ENCODE assay signal across 8 cellular contexts in the genomic region with DNA sequence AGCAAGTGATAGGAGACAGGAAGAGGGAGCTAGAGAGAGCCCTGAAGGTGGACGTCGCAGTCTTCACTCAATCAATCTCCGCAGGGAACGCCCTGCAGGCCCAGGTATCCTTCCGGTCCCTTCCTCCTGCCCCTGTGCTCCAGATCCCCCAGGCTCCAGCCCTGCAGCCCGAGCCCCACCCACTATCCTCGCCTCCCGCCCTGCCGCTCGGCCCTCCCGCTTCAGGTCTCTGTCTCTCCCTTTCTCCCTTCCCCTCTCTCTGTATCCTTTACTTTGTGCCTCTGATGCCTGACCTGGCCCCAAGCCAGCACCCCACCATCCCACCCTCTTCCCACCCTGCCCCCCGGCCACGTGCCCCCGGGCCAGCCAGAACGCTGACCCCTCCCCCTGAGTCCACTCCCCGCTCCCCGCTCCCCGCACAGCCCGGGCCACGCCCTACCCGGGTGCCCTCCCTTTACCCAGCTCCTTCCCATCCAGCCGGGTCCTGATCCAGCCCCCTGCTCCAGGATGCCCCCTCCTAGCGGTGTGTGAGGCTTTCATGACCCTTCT.
DNase-seq lines count a peak whose midpoint lies in the region; TF ChIP-seq lines count a peak whose summit lies in the region.

No MANE protein-coding gene starts in this region.

- no peak overlapping the region for H4K8ac ChIP-seq in H9 (replicated peaks; ENCODE audit: insufficient read length, low read depth, low read length)

- no peak overlapping the region for H3K18ac ChIP-seq in H9 (ENCODE audit: insufficient read length, low read depth, low read length)

- peak overlapping the region in 2 of 3 experiments; percentile 85 to 89; a peak in 4 of 7 replicates for H3K27ac Mint-ChIP-seq in H9

- no peaks in the 10 kb centered on the region; a peak in 1 of 7 replicates for H3K36me3 Mint-ChIP-seq in H9 (ENCODE audit: insufficient read depth in 1 of 3, low read depth in 3 of 3)

- H3K4me1 ChIP-seq in H9 (ENCODE audit: insufficient read depth, low read length) (peaks cover 2% of the 10 kb centered on the region; the same call in 1 of the 2 replicates), SJSA1 (replicated peaks) (peaks cover 24% of the 10 kb centered on the region), mammary epithelial cell (ENCODE audit: insufficient read depth, low read length) (peaks cover 21% of the 10 kb centered on the region)

- no TSS peak for BruUV-seq in mammary epithelial cell (replicated peaks; lab: Mats Ljungman, UMichigan)

- no peak overlapping the region for H2AK5ac ChIP-seq in H9 (ENCODE audit: insufficient read length, low read length)

- intact Hi-C loops in mammary epithelial cell (cut with micrococcal nuclease), result loop anchor here (1.0 to 10.0 kb wide), 6 partner anchors 46 to 930 kb away; partner anchors contain the start of gene SMKR1

- H3K4ac ChIP-seq in H9 (ENCODE audit: low read depth, low read length), result no peak overlapping the region

- in situ Hi-C loops in mammary epithelial cell (cut with MboI; ENCODE audit: low sequenced_read_pairs in 2 of 2), result loop anchor here (5.0 to 25.0 kb wide), 2 partner anchors 168 to 187 kb away; no protein-coding TSS in a partner anchor

- H3K56ac ChIP-seq in H9 (ENCODE audit: insufficient read length, low read depth, low read length), result no peak overlapping the region

- no peak overlapping the region for H2BK15ac ChIP-seq in H9 (ENCODE audit: low read depth, low read length)

- H3K23me2 ChIP-seq in H9 (ENCODE audit: insufficient read length, low read depth, low read length, poor library complexity, severe bottlenecking), result peaks cover 4% of the 10 kb centered on the region

- no peak overlapping the region for H4K91ac ChIP-seq in H9 (ENCODE audit: insufficient read length, low read depth, low read length)

- peaks cover 11 to 32% of the 10 kb centered on the region in 2 experiments for H3K4me1 Mint-ChIP-seq in H9

- no peak overlapping the region for H3T11ph ChIP-seq in H9 (ENCODE audit: low read length)

- H3K23ac ChIP-seq in H9 (ENCODE audit: insufficient read length, low read depth, low read length), result no peak overlapping the region

- H2AFZ ChIP-seq in H9 (ENCODE audit: low read length) (no peak overlapping the region), mammary epithelial cell (ENCODE audit: low read depth, low read length) (peak overlapping the region; percentile 96)

- H2BK20ac ChIP-seq in H9 (ENCODE audit: low read depth, low read length, poor library complexity, severe bottlenecking), result no peak overlapping the region

- no peak overlapping the region for H2BK12ac ChIP-seq in H9 (ENCODE audit: insufficient read length, low read depth, low read length)

- no peak overlapping the region for H3K27ac ChIP-seq in H9 (ENCODE audit: insufficient read length, low read depth, low read length)
- peak overlapping the region; percentile 86 for H3K27ac ChIP-seq in SJSA1
- H3K27ac ChIP-seq in mammary epithelial cell (ENCODE audit: insufficient read depth, low read depth, low read length), result peak overlapping the region; percentile 62

- no peaks in the 10 kb centered on the region for H3K27me3 ChIP-seq in H9 (ENCODE audit: insufficient read depth, low read length)
- no peaks in the 10 kb centered on the region for H3K27me3 ChIP-seq in SJSA1 (replicated peaks)
- no peaks in the 10 kb centered on the region for H3K27me3 ChIP-seq in mammary epithelial cell (ENCODE audit: insufficient read depth, low read length)

- no peak overlapping the region for H2BK120ac ChIP-seq in H9 (ENCODE audit: low read depth, low read length, poor library complexity, severe bottlenecking)

- H3K9ac ChIP-seq in H9 (ENCODE audit: extremely low read depth, insufficient read length, low read length) (peak overlapping the region; percentile 15), mammary epithelial cell (ENCODE audit: insufficient read depth, low read length) (peak overlapping the region; percentile 74)

- H3K9me3 ChIP-seq in H9 (ENCODE audit: control insufficient read depth, low read depth, low read length) (no peaks in the 10 kb centered on the region), SJSA1 (replicated peaks) (no peaks in the 10 kb centered on the region), mammary epithelial cell (replicated peaks; ENCODE audit: insufficient read depth, low read length) (no peaks in the 10 kb centered on the region)

- no peaks in the 10 kb centered on the region for H3K9me3 Mint-ChIP-seq in H9

- no peaks in the 10 kb centered on the region for H3K79me1 ChIP-seq in H9 (ENCODE audit: insufficient read depth, low read depth, low read length, poor library complexity, severe bottlenecking)

- H2BK5ac ChIP-seq in H9 (ENCODE audit: insufficient read length, low read length), result no peak overlapping the region

- H3K4me2 ChIP-seq in H9 (ENCODE audit: insufficient read depth, insufficient read length, low read length) (peak overlapping the region; percentile 67), mammary epithelial cell (ENCODE audit: insufficient read depth, low read depth, low read length) (peak overlapping the region; percentile 99)

- TF ChIP-seq CTCF in H9 (conservative IDR thresholded peaks at IDR 0.05) (peak; percentile 67; the same call in 2 of the 3 replicates), mammary epithelial cell (conservative IDR thresholded peaks at IDR 0.05 in 1 of 2, IDR thresholded peaks at IDR 0.05 in 1 of 2; ENCODE audit: extremely low read depth in 1 of 2, insufficient read depth in 1 of 2, low read depth in 1 of 2, low read length in 2 of 2) (peak; percentile 21 to 61)

- CTCF ChIA-PET in mammary epithelial cell (lab: Charles Lee; ENCODE audit: low non-redundant PET), result interaction anchor here (0.5 to 1.2 kb wide), 9 partner anchors 44 to 962 kb away, joined by 3 to 20 read pairs (median 4); partner anchors contain the start of gene ATP6V1F

- H3K36me3 ChIP-seq in SJSA1, result no peaks in the 10 kb centered on the region
- no peaks in the 10 kb centered on the region for H3K36me3 ChIP-seq in mammary epithelial cell (ENCODE audit: insufficient read depth, low read length)

- WGBS in H9 (ENCODE audit: extremely low coverage, insufficient read length, low lambda C conversion rate), result no CpG with 5 or more reads among the region's 23 CpGs
- whole genome bisulfite sequencing in mammary epithelial cell (ENCODE audit: low coverage, missing lambda C conversion rate), result 0% methylated on average over 4 of the region's 23 CpGs

- no peak overlapping the region for H3K14ac ChIP-seq in H9 (ENCODE audit: insufficient read depth, low read length)

- H3K4me3 ChIP-seq in SJSA1 (peak overlapping the region; percentile 57), mammary epithelial cell (replicated peaks in 1 of 3; ENCODE audit: insufficient read depth in 1 of 3, low read depth in 2 of 3, low read length in 3 of 3) (peak overlapping the region; percentile 70 to 84 (median 70))

- H3K27me3 Mint-ChIP-seq in H9 (ENCODE audit: low read depth), result peaks cover 5% of the 10 kb centered on the region

- H4K20me1 ChIP-seq in H9 (ENCODE audit: control insufficient read depth, insufficient read depth, insufficient read length), result no peaks in the 10 kb centered on the region
- no peaks in the 10 kb centered on the region for H4K20me1 ChIP-seq in mammary epithelial cell (ENCODE audit: insufficient read depth, low read length)

- H3K79me2 ChIP-seq in H9 (ENCODE audit: insufficient read depth, low read length) (no peaks in the 10 kb centered on the region), mammary epithelial cell (ENCODE audit: insufficient read depth, low read length) (no peaks in the 10 kb centered on the region)

- no peak overlapping the region for H4K5ac ChIP-seq in H9 (ENCODE audit: insufficient read length, low read depth, low read length)

- dilution Hi-C loops in mammary epithelial cell (cut with HindIII; ENCODE audit: low sequenced_read_pairs), result no loop called here

- peak; percentile 16 for DNase-seq in activated CD4-positive, CD25-positive, alpha-beta regulatory T cell treated with anti-CD3 and anti-CD28 coated beads, Interleukin-2, amount 50 U/mL, for 16 hours (ENCODE audit: low read depth, low spot score)
- DNase-seq in activated CD4-positive, CD25-positive, alpha-beta regulatory T cell treated with anti-CD3 and anti-CD28 coated beads, Interleukin-2, amount 50 U/mL, for 72 hours, result no peak
- DNase-seq in H9 (peak; percentile 99), M059J (ENCODE audit: low read depth) (peak; percentile 79), SJSA1 (ENCODE audit: low read depth in 1 of 2, low spot score in 2 of 2) (peak; percentile 61 to 90), mammary epithelial cell (peak; percentile 80), iris pigment epithelial cell (ENCODE audit: low read depth) (peak; percentile 39)
- DNase-seq in stimulated activated CD4-positive, alpha-beta T cell treated with anti-CD3 and anti-CD28 coated beads, Interleukin-1b, Interleukin-23, amount 100 ng/mL, for 24 hours (ENCODE audit: low read depth in 4 of 4, low spot score in 1 of 4), result peak in 3 of 4 experiments; percentile 14 to 28 (median 27)

- H3K4me3 Mint-ChIP-seq in H9, result peak overlapping the region; percentile 82 to 90
